1 cellular context compared by ENCODE assay signal in the genomic region with DNA sequence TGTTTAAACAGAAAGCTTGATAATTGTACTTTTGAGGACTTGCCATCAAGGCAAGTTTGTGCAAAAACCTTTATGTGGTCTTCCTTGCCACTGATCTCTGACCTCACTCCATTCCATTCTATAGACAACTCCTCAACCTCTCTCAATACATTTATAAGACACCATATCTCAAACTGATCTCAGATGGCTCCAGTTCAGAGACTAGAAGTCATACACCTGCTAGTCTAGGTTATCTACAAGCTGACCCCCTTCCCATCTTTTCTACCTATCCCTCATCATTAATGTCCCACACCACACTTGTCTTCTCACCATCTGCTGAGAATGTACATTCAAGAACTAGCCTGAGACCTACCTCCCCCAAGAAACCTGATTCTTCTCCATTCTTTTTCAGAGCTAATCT.
TF ChIP-seq lines count a peak whose summit lies in the region.

No MANE protein-coding gene starts in this region.

TF ChIP-seq in GM12878, 131 proteins besides CTCF, POLR2A, EP300 and RAD21 (continued from another document):
- TF ChIP-seq, protein P1, sequence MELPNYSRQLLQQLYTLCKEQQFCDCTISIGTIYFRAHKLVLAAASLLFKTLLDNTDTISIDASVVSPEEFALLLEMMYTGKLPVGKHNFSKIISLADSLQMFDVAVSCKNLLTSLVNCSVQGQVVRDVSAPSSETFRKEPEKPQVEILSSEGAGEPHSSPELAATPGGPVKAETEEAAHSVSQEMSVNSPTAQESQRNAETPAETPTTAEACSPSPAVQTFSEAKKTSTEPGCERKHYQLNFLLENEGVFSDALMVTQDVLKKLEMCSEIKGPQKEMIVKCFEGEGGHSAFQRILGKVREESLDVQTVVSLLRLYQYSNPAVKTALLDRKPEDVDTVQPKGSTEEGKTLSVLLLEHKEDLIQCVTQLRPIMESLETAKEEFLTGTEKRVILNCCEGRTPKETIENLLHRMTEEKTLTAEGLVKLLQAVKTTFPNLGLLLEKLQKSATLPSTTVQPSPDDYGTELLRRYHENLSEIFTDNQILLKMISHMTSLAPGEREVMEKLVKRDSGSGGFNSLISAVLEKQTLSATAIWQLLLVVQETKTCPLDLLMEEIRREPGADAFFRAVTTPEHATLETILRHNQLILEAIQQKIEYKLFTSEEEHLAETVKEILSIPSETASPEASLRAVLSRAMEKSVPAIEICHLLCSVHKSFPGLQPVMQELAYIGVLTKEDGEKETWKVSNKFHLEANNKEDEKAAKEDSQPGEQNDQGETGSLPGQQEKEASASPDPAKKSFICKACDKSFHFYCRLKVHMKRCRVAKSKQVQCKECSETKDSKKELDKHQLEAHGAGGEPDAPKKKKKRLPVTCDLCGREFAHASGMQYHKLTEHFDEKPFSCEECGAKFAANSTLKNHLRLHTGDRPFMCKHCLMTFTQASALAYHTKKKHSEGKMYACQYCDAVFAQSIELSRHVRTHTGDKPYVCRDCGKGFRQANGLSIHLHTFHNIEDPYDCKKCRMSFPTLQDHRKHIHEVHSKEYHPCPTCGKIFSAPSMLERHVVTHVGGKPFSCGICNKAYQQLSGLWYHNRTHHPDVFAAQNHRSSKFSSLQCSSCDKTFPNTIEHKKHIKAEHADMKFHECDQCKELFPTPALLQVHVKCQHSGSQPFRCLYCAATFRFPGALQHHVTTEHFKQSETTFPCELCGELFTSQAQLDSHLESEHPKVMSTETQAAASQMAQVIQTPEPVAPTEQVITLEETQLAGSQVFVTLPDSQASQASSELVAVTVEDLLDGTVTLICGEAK (IDR thresholded peaks at IDR 0.05; ENCODE audit: borderline replicate concordance): peak; percentile 39; the same call in 1 of the 2 replicates
- TF ChIP-seq YY1 (IDR thresholded peaks at IDR 0.05; ENCODE audit: low read depth, low read length) (no peak), DPF2 (IDR thresholded peaks at IDR 0.05) (no peak), BACH1 (IDR thresholded peaks at IDR 0.05; ENCODE audit: borderline replicate concordance) (peak; percentile 20; the same call in 1 of the 2 replicates), ZNF622 (IDR thresholded peaks at IDR 0.05) (no peak), RB1 (IDR thresholded peaks at IDR 0.05; ENCODE audit: borderline replicate concordance) (no peak), YBX1 (IDR thresholded peaks at IDR 0.05) (no peak), SP1 (IDR thresholded peaks at IDR 0.05; ENCODE audit: low read depth, low read length) (no peak), HDGF (IDR thresholded peaks at IDR 0.05) (no peak; the same call in 1 of the 2 replicates), CBFB (IDR thresholded peaks at IDR 0.05; ENCODE audit: low read depth) (no peak), ZNF217 (IDR thresholded peaks at IDR 0.05) (no peak), ZNF207 (IDR thresholded peaks at IDR 0.05; ENCODE audit: borderline replicate concordance) (no peak), BMI1 (IDR thresholded peaks at IDR 0.05; ENCODE audit: borderline replicate concordance) (0 out of 2 replicates have a peak, but pooled peaks have one; percentile 8), FOXK2 (IDR thresholded peaks at IDR 0.05) (no peak), ESRRA (IDR thresholded peaks at IDR 0.05; ENCODE audit: low read length) (no peak), PAX5 (IDR thresholded peaks at IDR 0.05; ENCODE audit: borderline replicate concordance, low read depth, low read length) (no peak), ATF7 (IDR thresholded peaks at IDR 0.05; ENCODE audit: low read depth) (0 out of 2 replicates have a peak, but pooled peaks have one; percentile 5), MTA3 (IDR thresholded peaks at IDR 0.05; ENCODE audit: borderline replicate concordance, low read length) (no peak), SMC3 (IDR thresholded peaks at IDR 0.05; ENCODE audit: borderline replicate concordance, low read length) (no peak), HDAC6 (IDR thresholded peaks at IDR 0.05; ENCODE audit: unreplicated experiment) (no peak), POLR2AphosphoS5 (IDR thresholded peaks at IDR 0.05; ENCODE audit: low read length) (0 out of 2 replicates have a peak, but pooled peaks have one; percentile 13), CREM (IDR thresholded peaks at IDR 0.05; ENCODE audit: low read depth) (no peak)
- TF ChIP-seq, protein P2, sequence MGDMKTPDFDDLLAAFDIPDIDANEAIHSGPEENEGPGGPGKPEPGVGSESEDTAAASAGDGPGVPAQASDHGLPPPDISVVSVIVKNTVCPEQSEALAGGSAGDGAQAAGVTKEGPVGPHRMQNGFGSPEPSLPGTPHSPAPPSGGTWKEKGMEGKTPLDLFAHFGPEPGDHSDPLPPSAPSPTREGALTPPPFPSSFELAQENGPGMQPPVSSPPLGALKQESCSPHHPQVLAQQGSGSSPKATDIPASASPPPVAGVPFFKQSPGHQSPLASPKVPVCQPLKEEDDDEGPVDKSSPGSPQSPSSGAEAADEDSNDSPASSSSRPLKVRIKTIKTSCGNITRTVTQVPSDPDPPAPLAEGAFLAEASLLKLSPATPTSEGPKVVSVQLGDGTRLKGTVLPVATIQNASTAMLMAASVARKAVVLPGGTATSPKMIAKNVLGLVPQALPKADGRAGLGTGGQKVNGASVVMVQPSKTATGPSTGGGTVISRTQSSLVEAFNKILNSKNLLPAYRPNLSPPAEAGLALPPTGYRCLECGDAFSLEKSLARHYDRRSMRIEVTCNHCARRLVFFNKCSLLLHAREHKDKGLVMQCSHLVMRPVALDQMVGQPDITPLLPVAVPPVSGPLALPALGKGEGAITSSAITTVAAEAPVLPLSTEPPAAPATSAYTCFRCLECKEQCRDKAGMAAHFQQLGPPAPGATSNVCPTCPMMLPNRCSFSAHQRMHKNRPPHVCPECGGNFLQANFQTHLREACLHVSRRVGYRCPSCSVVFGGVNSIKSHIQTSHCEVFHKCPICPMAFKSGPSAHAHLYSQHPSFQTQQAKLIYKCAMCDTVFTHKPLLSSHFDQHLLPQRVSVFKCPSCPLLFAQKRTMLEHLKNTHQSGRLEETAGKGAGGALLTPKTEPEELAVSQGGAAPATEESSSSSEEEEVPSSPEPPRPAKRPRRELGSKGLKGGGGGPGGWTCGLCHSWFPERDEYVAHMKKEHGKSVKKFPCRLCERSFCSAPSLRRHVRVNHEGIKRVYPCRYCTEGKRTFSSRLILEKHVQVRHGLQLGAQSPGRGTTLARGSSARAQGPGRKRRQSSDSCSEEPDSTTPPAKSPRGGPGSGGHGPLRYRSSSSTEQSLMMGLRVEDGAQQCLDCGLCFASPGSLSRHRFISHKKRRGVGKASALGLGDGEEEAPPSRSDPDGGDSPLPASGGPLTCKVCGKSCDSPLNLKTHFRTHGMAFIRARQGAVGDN (IDR thresholded peaks at IDR 0.05): no peak
- TF ChIP-seq, protein P3, sequence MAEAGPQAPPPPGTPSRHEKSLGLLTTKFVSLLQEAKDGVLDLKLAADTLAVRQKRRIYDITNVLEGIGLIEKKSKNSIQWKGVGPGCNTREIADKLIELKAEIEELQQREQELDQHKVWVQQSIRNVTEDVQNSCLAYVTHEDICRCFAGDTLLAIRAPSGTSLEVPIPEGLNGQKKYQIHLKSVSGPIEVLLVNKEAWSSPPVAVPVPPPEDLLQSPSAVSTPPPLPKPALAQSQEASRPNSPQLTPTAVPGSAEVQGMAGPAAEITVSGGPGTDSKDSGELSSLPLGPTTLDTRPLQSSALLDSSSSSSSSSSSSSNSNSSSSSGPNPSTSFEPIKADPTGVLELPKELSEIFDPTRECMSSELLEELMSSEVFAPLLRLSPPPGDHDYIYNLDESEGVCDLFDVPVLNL (IDR thresholded peaks at IDR 0.05; ENCODE audit: low read depth, low read length): no peak
- TF ChIP-seq, protein P4, sequence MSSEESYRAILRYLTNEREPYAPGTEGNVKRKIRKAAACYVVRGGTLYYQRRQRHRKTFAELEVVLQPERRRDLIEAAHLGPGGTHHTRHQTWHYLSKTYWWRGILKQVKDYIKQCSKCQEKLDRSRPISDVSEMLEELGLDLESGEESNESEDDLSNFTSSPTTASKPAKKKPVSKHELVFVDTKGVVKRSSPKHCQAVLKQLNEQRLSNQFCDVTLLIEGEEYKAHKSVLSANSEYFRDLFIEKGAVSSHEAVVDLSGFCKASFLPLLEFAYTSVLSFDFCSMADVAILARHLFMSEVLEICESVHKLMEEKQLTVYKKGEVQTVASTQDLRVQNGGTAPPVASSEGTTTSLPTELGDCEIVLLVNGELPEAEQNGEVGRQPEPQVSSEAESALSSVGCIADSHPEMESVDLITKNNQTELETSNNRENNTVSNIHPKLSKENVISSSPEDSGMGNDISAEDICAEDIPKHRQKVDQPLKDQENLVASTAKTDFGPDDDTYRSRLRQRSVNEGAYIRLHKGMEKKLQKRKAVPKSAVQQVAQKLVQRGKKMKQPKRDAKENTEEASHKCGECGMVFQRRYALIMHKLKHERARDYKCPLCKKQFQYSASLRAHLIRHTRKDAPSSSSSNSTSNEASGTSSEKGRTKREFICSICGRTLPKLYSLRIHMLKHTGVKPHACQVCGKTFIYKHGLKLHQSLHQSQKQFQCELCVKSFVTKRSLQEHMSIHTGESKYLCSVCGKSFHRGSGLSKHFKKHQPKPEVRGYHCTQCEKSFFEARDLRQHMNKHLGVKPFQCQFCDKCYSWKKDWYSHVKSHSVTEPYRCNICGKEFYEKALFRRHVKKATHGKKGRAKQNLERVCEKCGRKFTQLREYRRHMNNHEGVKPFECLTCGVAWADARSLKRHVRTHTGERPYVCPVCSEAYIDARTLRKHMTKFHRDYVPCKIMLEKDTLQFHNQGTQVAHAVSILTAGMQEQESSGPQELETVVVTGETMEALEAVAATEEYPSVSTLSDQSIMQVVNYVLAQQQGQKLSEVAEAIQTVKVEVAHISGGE (CRISPR knock-in tag; IDR thresholded peaks at IDR 0.05): no peak
- TF ChIP-seq, protein P5, sequence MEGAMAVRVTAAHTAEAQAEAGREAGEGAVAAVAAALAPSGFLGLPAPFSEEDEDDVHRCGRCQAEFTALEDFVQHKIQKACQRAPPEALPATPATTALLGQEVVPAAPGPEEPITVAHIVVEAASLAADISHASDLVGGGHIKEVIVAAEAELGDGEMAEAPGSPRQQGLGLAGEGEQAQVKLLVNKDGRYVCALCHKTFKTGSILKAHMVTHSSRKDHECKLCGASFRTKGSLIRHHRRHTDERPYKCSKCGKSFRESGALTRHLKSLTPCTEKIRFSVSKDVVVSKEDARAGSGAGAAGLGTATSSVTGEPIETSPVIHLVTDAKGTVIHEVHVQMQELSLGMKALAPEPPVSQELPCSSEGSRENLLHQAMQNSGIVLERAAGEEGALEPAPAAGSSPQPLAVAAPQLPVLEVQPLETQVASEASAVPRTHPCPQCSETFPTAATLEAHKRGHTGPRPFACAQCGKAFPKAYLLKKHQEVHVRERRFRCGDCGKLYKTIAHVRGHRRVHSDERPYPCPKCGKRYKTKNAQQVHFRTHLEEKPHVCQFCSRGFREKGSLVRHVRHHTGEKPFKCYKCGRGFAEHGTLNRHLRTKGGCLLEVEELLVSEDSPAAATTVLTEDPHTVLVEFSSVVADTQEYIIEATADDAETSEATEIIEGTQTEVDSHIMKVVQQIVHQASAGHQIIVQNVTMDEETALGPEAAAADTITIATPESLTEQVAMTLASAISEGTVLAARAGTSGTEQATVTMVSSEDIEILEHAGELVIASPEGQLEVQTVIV (IDR thresholded peaks at IDR 0.05; ENCODE audit: borderline replicate concordance, partially characterized antibody): no peak
- TF ChIP-seq, protein P6, sequence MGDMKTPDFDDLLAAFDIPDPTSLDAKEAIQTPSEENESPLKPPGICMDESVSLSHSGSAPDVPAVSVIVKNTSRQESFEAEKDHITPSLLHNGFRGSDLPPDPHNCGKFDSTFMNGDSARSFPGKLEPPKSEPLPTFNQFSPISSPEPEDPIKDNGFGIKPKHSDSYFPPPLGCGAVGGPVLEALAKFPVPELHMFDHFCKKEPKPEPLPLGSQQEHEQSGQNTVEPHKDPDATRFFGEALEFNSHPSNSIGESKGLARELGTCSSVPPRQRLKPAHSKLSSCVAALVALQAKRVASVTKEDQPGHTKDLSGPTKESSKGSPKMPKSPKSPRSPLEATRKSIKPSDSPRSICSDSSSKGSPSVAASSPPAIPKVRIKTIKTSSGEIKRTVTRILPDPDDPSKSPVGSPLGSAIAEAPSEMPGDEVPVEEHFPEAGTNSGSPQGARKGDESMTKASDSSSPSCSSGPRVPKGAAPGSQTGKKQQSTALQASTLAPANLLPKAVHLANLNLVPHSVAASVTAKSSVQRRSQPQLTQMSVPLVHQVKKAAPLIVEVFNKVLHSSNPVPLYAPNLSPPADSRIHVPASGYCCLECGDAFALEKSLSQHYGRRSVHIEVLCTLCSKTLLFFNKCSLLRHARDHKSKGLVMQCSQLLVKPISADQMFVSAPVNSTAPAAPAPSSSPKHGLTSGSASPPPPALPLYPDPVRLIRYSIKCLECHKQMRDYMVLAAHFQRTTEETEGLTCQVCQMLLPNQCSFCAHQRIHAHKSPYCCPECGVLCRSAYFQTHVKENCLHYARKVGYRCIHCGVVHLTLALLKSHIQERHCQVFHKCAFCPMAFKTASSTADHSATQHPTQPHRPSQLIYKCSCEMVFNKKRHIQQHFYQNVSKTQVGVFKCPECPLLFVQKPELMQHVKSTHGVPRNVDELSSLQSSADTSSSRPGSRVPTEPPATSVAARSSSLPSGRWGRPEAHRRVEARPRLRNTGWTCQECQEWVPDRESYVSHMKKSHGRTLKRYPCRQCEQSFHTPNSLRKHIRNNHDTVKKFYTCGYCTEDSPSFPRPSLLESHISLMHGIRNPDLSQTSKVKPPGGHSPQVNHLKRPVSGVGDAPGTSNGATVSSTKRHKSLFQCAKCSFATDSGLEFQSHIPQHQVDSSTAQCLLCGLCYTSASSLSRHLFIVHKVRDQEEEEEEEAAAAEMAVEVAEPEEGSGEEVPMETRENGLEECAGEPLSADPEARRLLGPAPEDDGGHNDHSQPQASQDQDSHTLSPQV (IDR thresholded peaks at IDR 0.05): peak; percentile 61; the same call in 1 of the 2 replicates
